ENCODE assay signal across 33 cellular contexts in the genomic region with DNA sequence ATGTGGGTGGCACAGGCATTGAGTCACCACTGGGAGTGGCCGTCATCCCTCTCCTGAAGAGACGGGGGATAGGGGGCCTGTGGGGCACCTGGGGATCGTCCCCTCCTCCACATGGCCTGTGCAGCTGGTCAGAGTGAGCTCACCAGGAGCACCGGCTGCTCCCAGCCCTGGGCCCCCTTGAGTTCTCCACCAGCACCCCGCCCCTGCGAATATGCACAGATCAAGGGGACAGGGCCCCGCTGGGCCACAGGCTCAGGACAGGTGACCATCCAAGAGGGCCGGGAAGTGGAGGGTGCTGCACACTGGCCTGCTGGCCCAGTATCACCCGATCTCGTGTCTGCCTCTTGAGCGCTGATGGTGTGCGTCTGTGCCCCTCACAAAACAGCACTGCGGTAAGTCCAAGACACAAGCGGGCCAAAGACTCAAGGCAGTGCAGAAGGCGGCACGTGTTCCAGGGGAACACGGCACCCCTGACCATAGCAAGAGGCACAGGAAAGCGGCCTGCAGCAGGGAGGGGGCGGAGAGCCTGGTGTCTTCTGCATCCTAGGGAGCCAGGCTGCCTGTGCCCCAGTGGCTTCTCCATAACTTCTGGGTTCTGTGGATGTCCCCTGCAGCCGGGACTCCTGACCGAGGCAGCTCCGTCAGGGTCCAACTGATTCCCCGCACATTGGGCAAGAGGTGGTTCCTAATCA. TPM values are rescaled to one million over a fixed set of nuclear protein-coding genes. Genes with fewer than 3 reads are reported as not detected.
"Had no signal": no experiment of that assay in that cellular context is flagged by ENCODE, and none has a peak within 500 bp of the region (broad histone marks: within the 10 kb centered on the region; RNA-seq: fewer than 3 reads in every experiment).

No MANE protein-coding gene starts in this region.

- H3K4me3 Mint-ChIP-seq: activated CD4-positive, alpha-beta T cell treated with anti-CD3 and anti-CD28 coated beads for 36 hours; activated CD8-positive, alpha-beta memory T cell treated with anti-CD3 and anti-CD28 coated beads, Interleukin-2, amount 10 ng/mL, durations not matched to agents 7 days and 5 days; activated CD8-positive, alpha-beta T cell treated with anti-CD3 and anti-CD28 coated beads, Interleukin-2, amount 10 ng/mL, durations not matched to agents 7 days and 5 days; activated T-cell treated with anti-CD3 and anti-CD28 coated beads, Interleukin-2, amount 50 U/mL, for 72 hours; naive thymus-derived CD8-positive, alpha-beta T cell; stimulated activated naive B cell treated with anti-CD40 and anti-IgM and Interleukin-4, amounts not matched to agents 10 μg/mL and 1 μg/mL and 100 μg/mL, for 72 hours; T-helper 2 cell treated with Interferon-gamma antibody and Interleukin-4, amounts not matched to agents 5 μg/mL and 100 μg/mL, for 36 hours had no signal

- ATAC-seq: activated CD4-positive, alpha-beta T cell treated with anti-CD3 and anti-CD28 coated beads for 36 hours; activated CD8-positive, alpha-beta memory T cell treated with anti-CD3 and anti-CD28 coated beads, Interleukin-2, amount 10 ng/mL, durations not matched to agents 7 days and 5 days; activated CD8-positive, alpha-beta T cell treated with anti-CD3 and anti-CD28 coated beads, Interleukin-2, amount 10 ng/mL, durations not matched to agents 7 days and 5 days; activated T-cell treated with anti-CD3 and anti-CD28 coated beads, Interleukin-2, amount 50 U/mL, for 72 hours; gastroesophageal sphincter; left cardiac atrium; naive thymus-derived CD8-positive, alpha-beta T cell; stimulated activated naive B cell treated with anti-CD40 and anti-IgM and Interleukin-4, amounts not matched to agents 10 μg/mL and 1 μg/mL and 100 μg/mL, for 72 hours had no signal

- H3K36me3 Mint-ChIP-seq: activated CD8-positive, alpha-beta memory T cell treated with anti-CD3 and anti-CD28 coated beads, Interleukin-2, amount 10 ng/mL, durations not matched to agents 7 days and 5 days; naive thymus-derived CD8-positive, alpha-beta T cell; stimulated activated naive B cell treated with anti-CD40 and anti-IgM and Interleukin-4, amounts not matched to agents 10 μg/mL and 1 μg/mL and 100 μg/mL, for 72 hours had no signal

- H3K27ac Mint-ChIP-seq: activated CD4-positive, alpha-beta T cell treated with anti-CD3 and anti-CD28 coated beads for 36 hours; activated CD8-positive, alpha-beta memory T cell treated with anti-CD3 and anti-CD28 coated beads, Interleukin-2, amount 10 ng/mL, durations not matched to agents 7 days and 5 days; activated CD8-positive, alpha-beta T cell treated with anti-CD3 and anti-CD28 coated beads, Interleukin-2, amount 10 ng/mL, durations not matched to agents 7 days and 5 days; activated T-cell treated with anti-CD3 and anti-CD28 coated beads, Interleukin-2, amount 50 U/mL, for 72 hours; naive thymus-derived CD8-positive, alpha-beta T cell; progenitor cell of endocrine pancreas; stimulated activated naive B cell treated with anti-CD40 and anti-IgM and Interleukin-4, amounts not matched to agents 10 μg/mL and 1 μg/mL and 100 μg/mL, for 72 hours; T-helper 2 cell treated with Interferon-gamma antibody and Interleukin-4, amounts not matched to agents 5 μg/mL and 100 μg/mL, for 36 hours had no signal

- H3K4me1 Mint-ChIP-seq: activated CD4-positive, alpha-beta T cell treated with anti-CD3 and anti-CD28 coated beads for 36 hours; activated CD8-positive, alpha-beta memory T cell treated with anti-CD3 and anti-CD28 coated beads, Interleukin-2, amount 10 ng/mL, durations not matched to agents 7 days and 5 days; stimulated activated naive B cell treated with anti-CD40 and anti-IgM and Interleukin-4, amounts not matched to agents 10 μg/mL and 1 μg/mL and 100 μg/mL, for 72 hours had no signal

- H3K9me3 ChIP-seq: gastroesophageal sphincter, stomach, tibial artery had no signal

- H3K4me1 ChIP-seq: gastroesophageal sphincter, stomach, tibial artery had no signal

- H3K4me3 ChIP-seq: gastroesophageal sphincter, hepatocyte, smooth muscle cell, stomach, tibial artery had no signal

- H3K36me3 ChIP-seq: gastroesophageal sphincter, stomach, tibial artery had no signal

- H3K27ac ChIP-seq: gastroesophageal sphincter, hepatocyte, stomach, tibial artery had no signal

- H3K9me3 Mint-ChIP-seq: activated T-cell treated with anti-CD3 and anti-CD28 coated beads, Interleukin-2, amount 50 U/mL, for 72 hours; naive thymus-derived CD8-positive, alpha-beta T cell; stimulated activated naive B cell treated with anti-CD40 and anti-IgM and Interleukin-4, amounts not matched to agents 10 μg/mL and 1 μg/mL and 100 μg/mL, for 72 hours; T-helper 2 cell treated with Interferon-gamma antibody and Interleukin-4, amounts not matched to agents 5 μg/mL and 100 μg/mL, for 36 hours had no signal

- DNase-seq: activated CD4-positive, alpha-beta T cell treated with anti-CD3 and anti-CD28 coated beads for 36 hours; activated CD4-positive, CD25-positive, alpha-beta regulatory T cell; activated CD8-positive, alpha-beta memory T cell treated with anti-CD3 and anti-CD28 coated beads, Interleukin-2, amount 10 ng/mL, durations not matched to agents 7 days and 5 days; activated CD8-positive, alpha-beta T cell treated with anti-CD3 and anti-CD28 coated beads, Interleukin-2, amount 10 ng/mL, durations not matched to agents 7 days and 5 days; activated naive CD4-positive, alpha-beta T cell treated with anti-CD3 and anti-CD28 coated beads, Interleukin-2, amount 50 U/mL, for 16 hours; activated T-cell treated with anti-CD3 and anti-CD28 coated beads, Interleukin-2, amount 50 U/mL, for 72 hours; amniotic stem cell; central memory CD4-positive, alpha-beta T cell; left cardiac atrium; mammary epithelial cell; midbrain; naive thymus-derived CD8-positive, alpha-beta T cell; retina; stimulated activated CD4-positive, alpha-beta T cell treated with anti-CD3 and anti-CD28 coated beads, Interleukin-1b, Interleukin-23, amount 100 ng/mL, for 48 hours; stimulated activated CD4-positive, alpha-beta T cell treated with anti-CD3 and anti-CD28 coated beads, Interleukin-4, amount 100 ng/mL, for 4 hours; stimulated activated CD8-positive, alpha-beta memory T cell treated with anti-CD3 and anti-CD28 coated beads, Interleukin-4, amount 100 ng/mL, for 48 hours; stimulated activated naive B cell treated with anti-CD40 and anti-IgM and Interleukin-4, amounts not matched to agents 10 μg/mL and 1 μg/mL and 100 μg/mL, for 72 hours; stomach; T-helper 1 cell; tibial artery had no signal

RNA-seq across cellular contexts. Expression of a gene that starts 18.1 kb away (rescaled TPM):
- total RNA-seq: activated CD4-positive, alpha-beta T cell treated with anti-CD3 and anti-CD28 coated beads for 36 hours; activated CD8-positive, alpha-beta memory T cell treated with anti-CD3 and anti-CD28 coated beads, Interleukin-2, amount 10 ng/mL, durations not matched to agents 7 days and 5 days; activated CD8-positive, alpha-beta T cell treated with anti-CD3 and anti-CD28 coated beads, Interleukin-2, amount 10 ng/mL, durations not matched to agents 7 days and 5 days; activated T-cell treated with anti-CD3 and anti-CD28 coated beads, Interleukin-2, amount 50 U/mL, for 72 hours; endothelial cell of umbilical vein; fibroblast of lung; fibroblast of villous mesenchyme; gastroesophageal sphincter; hepatocyte; mammary epithelial cell; naive thymus-derived CD8-positive, alpha-beta T cell; osteoblast; progenitor cell of endocrine pancreas; smooth muscle cell had no signal
- polyA plus RNA-seq: fibroblast of lung, mammary epithelial cell had no signal

RNA-seq across cellular contexts. Expression of a gene that starts 32.5 kb away (rescaled TPM):
- total RNA-seq: activated CD4-positive, alpha-beta T cell treated with anti-CD3 and anti-CD28 coated beads for 36 hours; activated CD8-positive, alpha-beta memory T cell treated with anti-CD3 and anti-CD28 coated beads, Interleukin-2, amount 10 ng/mL, durations not matched to agents 7 days and 5 days; activated CD8-positive, alpha-beta T cell treated with anti-CD3 and anti-CD28 coated beads, Interleukin-2, amount 10 ng/mL, durations not matched to agents 7 days and 5 days; activated T-cell treated with anti-CD3 and anti-CD28 coated beads, Interleukin-2, amount 50 U/mL, for 72 hours; endothelial cell of umbilical vein; fibroblast of lung; fibroblast of villous mesenchyme; gastroesophageal sphincter; hepatocyte; left cardiac atrium; liver; mammary epithelial cell; naive thymus-derived CD8-positive, alpha-beta T cell; osteoblast; progenitor cell of endocrine pancreas; smooth muscle cell; stomach; urinary bladder had no signal
- polyA plus RNA-seq: endothelial cell of umbilical vein; esophagus; fibroblast of lung; hepatocyte; keratinocyte; liver; mammary epithelial cell; naive thymus-derived CD8-positive, alpha-beta T cell; smooth muscle cell; stomach; urinary bladder had no signal

RNA-seq across cellular contexts. Expression of a gene that starts 47.5 kb away (rescaled TPM):
- total RNA-seq: activated CD4-positive, alpha-beta T cell treated with anti-CD3 and anti-CD28 coated beads for 36 hours; activated CD8-positive, alpha-beta memory T cell treated with anti-CD3 and anti-CD28 coated beads, Interleukin-2, amount 10 ng/mL, durations not matched to agents 7 days and 5 days; activated CD8-positive, alpha-beta T cell treated with anti-CD3 and anti-CD28 coated beads, Interleukin-2, amount 10 ng/mL, durations not matched to agents 7 days and 5 days; activated T-cell treated with anti-CD3 and anti-CD28 coated beads, Interleukin-2, amount 50 U/mL, for 72 hours; endothelial cell of umbilical vein; fibroblast of lung; fibroblast of villous mesenchyme; gastroesophageal sphincter; hepatocyte; left cardiac atrium; liver; mammary epithelial cell; naive thymus-derived CD8-positive, alpha-beta T cell; osteoblast; progenitor cell of endocrine pancreas; smooth muscle cell; urinary bladder had no signal
- polyA plus RNA-seq: endothelial cell of umbilical vein; esophagus; fibroblast of lung; hepatocyte; keratinocyte; liver; mammary epithelial cell; naive thymus-derived CD8-positive, alpha-beta T cell; smooth muscle cell; stomach; urinary bladder had no signal
